In genomic region chr19:18441804-18442788, GRCh38 we compare ENCODE assay signal across 11 cellular contexts. TPM values are rescaled to one million over a fixed set of nuclear protein-coding genes. Genes with fewer than 3 reads are reported as not detected.
A peak's percentile ranks its signal among the peaks of the same experiment; 100 is the strongest.
DNase-seq lines count a peak whose midpoint lies in the region; TF ChIP-seq lines count a peak whose summit lies in the region.
"Had no signal": no experiment of that assay in that cellular context is flagged by ENCODE, and none has a peak within 500 bp of the region (broad histone marks: within the 10 kb centered on the region; RNA-seq: fewer than 3 reads in every experiment).

No MANE protein-coding gene starts in this region.

- POLR2A ChIA-PET in RWPE1 (lab: Yijun Ruan, JAX; ENCODE audit: low non-redundant PET): no interaction called here

- H3K27me3 Mint-ChIP-seq in brain (peaks cover 4% of the 10 kb centered on the region), neural progenitor cell (ENCODE audit: insufficient read depth, low read depth) (peaks cover 5% of the 10 kb centered on the region)

- peaks cover 36% of the 10 kb centered on the region for H3F3A ChIP-seq in neural progenitor cell (ENCODE audit: low read depth)

- CTCF ChIA-PET in RWPE1 (lab: Yijun Ruan, JAX): interaction anchor here (0.6 to 0.9 kb wide), 2 partner anchors 19 to 320 kb away, joined by 3 read pairs; no protein-coding TSS in a partner anchor

- H3K4me1 ChIP-seq in neural progenitor cell: peaks cover 22% of the 10 kb centered on the region
- H3K4me1 ChIP-seq in colonic mucosa: peaks cover 11% of the 10 kb centered on the region

- TF ChIP-seq CTCF in GM13976 (IDR thresholded peaks at IDR 0.05; ENCODE audit: borderline replicate concordance, control extremely low read depth, extremely low read depth, insufficient read depth, missing control alignments) (no peak), RWPE1 (conservative IDR thresholded peaks at IDR 0.05; ENCODE audit: low read depth) (no peak), brain (conservative IDR thresholded peaks at IDR 0.05) (no peak), neural progenitor cell (IDR thresholded peaks at IDR 0.05) (no peak), colonic mucosa (IDR thresholded peaks at IDR 0.05) (no peak)

- no peak overlapping the region for H3K9ac ChIP-seq in neural progenitor cell
- H3K9ac ChIP-seq in colonic mucosa (ENCODE audit: low read depth in 2 of 2, low read length in 2 of 2): no peak overlapping the region

- H3K4me1 Mint-ChIP-seq in brain: peaks cover 16% of the 10 kb centered on the region
- H3K4me1 Mint-ChIP-seq in neural progenitor cell: peaks cover 44% of the 10 kb centered on the region

- H3K27ac Mint-ChIP-seq in brain: peak overlapping the region in 4 of 5 experiments; percentile 49 to 84 (median 64)
- H3K27ac Mint-ChIP-seq in neural progenitor cell: peak overlapping the region; percentile 74

- peak; percentile 62 for DNase-seq in GM13976 (ENCODE audit: low spot score)
- no peak for DNase-seq in RWPE1 (ENCODE audit: low spot score)
- DNase-seq in neural progenitor cell (ENCODE audit: low spot score): no peak
- DNase-seq in RPMI8226: no peak
- no peak for DNase-seq in activated CD4-positive, CD25-positive, alpha-beta regulatory T cell (lab: John Stamatoyannopoulos, UW)
- no peak for DNase-seq in colonic mucosa
- DNase-seq: activated CD4-positive, CD25-positive, alpha-beta regulatory T cell treated with anti-CD3 and anti-CD28 coated beads, Interleukin-2, amount 50 U/mL, for 72 hours; NCI-H2081 had no signal

- in situ Hi-C loops in GM13976 (cut with MboI; ENCODE audit: low sequenced_read_pairs, unreplicated experiment): no loop called here

- no peaks in the 10 kb centered on the region for H3K27me3 ChIP-seq in neural progenitor cell
- H3K27me3 ChIP-seq in colonic mucosa: no peaks in the 10 kb centered on the region
- H3K27me3 ChIP-seq: SJSA1 had no signal

- H2AFZ ChIP-seq in neural progenitor cell (replicated peaks): no peak overlapping the region

- H3K9me3 Mint-ChIP-seq in brain: no peaks in the 10 kb centered on the region
- peaks cover 2% of the 10 kb centered on the region for H3K9me3 Mint-ChIP-seq in neural progenitor cell

- H3K36me3 Mint-ChIP-seq in brain: peaks cover 4% of the 10 kb centered on the region
- H3K36me3 Mint-ChIP-seq in neural progenitor cell: peaks cover 8% of the 10 kb centered on the region

- no peaks in the 10 kb centered on the region for H3K36me3 ChIP-seq in neural progenitor cell
- no peaks in the 10 kb centered on the region for H3K36me3 ChIP-seq in colonic mucosa

- no peak overlapping the region for H3K4me3 ChIP-seq in neural progenitor cell
- H3K4me3 ChIP-seq in colonic mucosa: no peak overlapping the region
- H3K4me3 ChIP-seq: SJSA1 had no signal

- H3K79me2 ChIP-seq in neural progenitor cell (ENCODE audit: low read depth): no peaks in the 10 kb centered on the region

- H3K27ac ChIP-seq in RWPE1 (peak overlapping the region; percentile 94), neural progenitor cell (no peak overlapping the region), colonic mucosa (no peak overlapping the region)
- H3K27ac ChIP-seq: SJSA1 had no signal

- no peak overlapping the region for H3K4me2 ChIP-seq in neural progenitor cell

- H3K4me3 Mint-ChIP-seq in brain: peak overlapping the region in 2 of 5 experiments; percentile 34 to 84
- H3K4me3 Mint-ChIP-seq in neural progenitor cell: peak overlapping the region; percentile 49

- peaks cover under 1% of the 10 kb centered on the region for H4K20me1 ChIP-seq in neural progenitor cell (ENCODE audit: low read depth)

- H3K9me3 ChIP-seq in neural progenitor cell (ENCODE audit: low read depth): no peaks in the 10 kb centered on the region
- H3K9me3 ChIP-seq in colonic mucosa: no peaks in the 10 kb centered on the region
- H3K9me3 ChIP-seq: SJSA1 had no signal

- intact Hi-C loops in colonic mucosa (cut with DNase I): no loop called here

RNA-seq across cellular contexts. Expression of gene ISYNA1, which starts 4.2 kb away (rescaled TPM):
- 120 TPM for polyA plus RNA-seq in brain (ENCODE audit: insufficient read depth, low read depth, low replicate concordance)
- total RNA-seq in neural progenitor cell (ENCODE audit: low replicate concordance): 81.7 and 203 TPM in 2 replicates
- 10 to 100 TPM; 17.7 to 25.7 TPM for total RNA-seq in colonic mucosa

RNA-seq across cellular contexts. Expression of gene SSBP4, which starts 22.9 kb away (rescaled TPM):
- polyA plus RNA-seq in brain (ENCODE audit: insufficient read depth, low read depth, low replicate concordance): 93.3 TPM
- total RNA-seq in neural progenitor cell (ENCODE audit: low replicate concordance) (21.1 and 50.5 TPM in 2 replicates), colonic mucosa (10 to 100 TPM; 40.1 to 77.3 TPM)

RNA-seq across cellular contexts. Expression of gene LRRC25, which starts 44.7 kb away (rescaled TPM):
- 0.83 TPM for polyA plus RNA-seq in brain (ENCODE audit: insufficient read depth, low read depth, low replicate concordance)
- total RNA-seq in neural progenitor cell (ENCODE audit: low replicate concordance) (0.03 TPM in 1 of 2 replicates, not detected in the other), colonic mucosa (1 to 10 TPM; 1.4 to 3.9 TPM)
- total RNA-seq: dermis microvascular lymphatic vessel endothelial cell, SJSA1 had no signal

RNA-seq across cellular contexts. Expression of gene GDF15, which starts 56.1 kb away (rescaled TPM):
- polyA plus RNA-seq in brain (ENCODE audit: insufficient read depth, low read depth, low replicate concordance): 5.2 TPM
- total RNA-seq in neural progenitor cell (ENCODE audit: low replicate concordance) (0.19 and 2.5 TPM in 2 replicates), colonic mucosa (100 to 1,000 TPM; 120 to 159 TPM)
